Comparison of ENCODE assay signal across 1 cellular context in genomic region chr11:5597953-5598352, GRCh38.
TF ChIP-seq lines count a peak whose summit lies in the region.

No MANE protein-coding gene starts in this region.

TF ChIP-seq in H1, 55 proteins besides CTCF, POLR2A, EP300 and RAD21:
- TF ChIP-seq EZH2 (IDR thresholded peaks at IDR 0.05; ENCODE audit: low read depth, low read length, severe bottlenecking) (no peak), SAP30 (IDR thresholded peaks at IDR 0.05; ENCODE audit: insufficient read depth, insufficient replicate concordance, low read length) (no peak), CBX8 (IDR thresholded peaks at IDR 0.05; ENCODE audit: borderline replicate concordance, low read depth, low read length) (no peak), KDM1A (IDR thresholded peaks at IDR 0.05; ENCODE audit: borderline replicate concordance, low read length) (no peak), RFX5 (IDR thresholded peaks at IDR 0.05; ENCODE audit: borderline replicate concordance, low read depth, low read length) (no peak), NRF1 (IDR thresholded peaks at IDR 0.05; ENCODE audit: low read depth, low read length) (no peak), RBBP5 (IDR thresholded peaks at IDR 0.05; ENCODE audit: borderline replicate concordance, low read depth, low read length) (no peak), CHD7 (IDR thresholded peaks at IDR 0.05; ENCODE audit: insufficient replicate concordance, low read length) (no peak), FOSL1 (IDR thresholded peaks at IDR 0.05; ENCODE audit: insufficient read depth, low read depth, low read length) (no peak), TCF12 (IDR thresholded peaks at IDR 0.05; ENCODE audit: low read depth, low read length) (no peak), HDAC2 (IDR thresholded peaks at IDR 0.05; ENCODE audit: borderline replicate concordance in 1 of 2, low read depth in 2 of 2, low read length in 2 of 2) (no peak), ATF2 (IDR thresholded peaks at IDR 0.05; ENCODE audit: low read length) (no peak)
TF ChIP-seq in H1: peak in this region for 0.
